Comparison of ENCODE assay signal across 31 cellular contexts in the genomic region with DNA sequence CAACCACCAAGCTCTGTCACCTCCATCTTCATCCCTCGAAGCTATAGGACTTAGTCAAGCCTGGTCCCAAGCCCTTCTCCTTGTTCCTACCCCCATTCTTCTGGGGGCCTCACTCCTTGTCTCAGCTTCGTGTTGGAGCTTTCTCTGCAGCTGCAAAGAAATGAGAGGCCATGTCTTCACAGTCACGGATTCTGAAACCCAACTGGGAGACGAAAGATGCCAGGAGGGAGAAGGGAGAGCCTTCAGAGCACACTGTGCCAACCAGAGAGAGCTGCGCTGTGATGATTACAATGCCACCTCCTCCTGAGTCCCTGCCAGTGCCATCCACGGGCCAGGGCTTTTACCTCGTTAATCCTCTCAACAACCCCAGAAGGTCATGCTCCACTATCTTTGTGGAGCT.
"Had no signal": no experiment of that assay in that cellular context is flagged by ENCODE, and none has a peak within 500 bp of the region (broad histone marks: within the 10 kb centered on the region; RNA-seq: fewer than 3 reads in every experiment).

No MANE protein-coding gene starts in this region.

- H3K4me3 Mint-ChIP-seq: activated B cell treated with CpG ODN at 0.5 μM for 24 hours; activated CD4-positive, alpha-beta memory T cell treated with anti-CD3 and anti-CD28 coated beads, Interleukin-2, amount 10 ng/mL, durations not matched to agents 7 days and 5 days; activated naive CD4-positive, alpha-beta T cell treated with anti-CD3 and anti-CD28 coated beads for 36 hours; activated naive CD4-positive, alpha-beta T cell treated with anti-CD3 and anti-CD28 coated beads, Interleukin-2, amount 50 U/mL, for 24 hours; activated naive CD8-positive, alpha-beta T cell treated with anti-CD3 and anti-CD28 coated beads for 36 hours; activated naive CD8-positive, alpha-beta T cell treated with anti-CD3 and anti-CD28 coated beads, Interleukin-2, amount 50 U/mL, for 24 hours; activated T-helper 1 cell treated with anti-CD3 and anti-CD28 coated beads, Interleukin-12 subunit alpha, Interleukin-12 subunit beta, Interleukin-2, Interleukin-4 antibody, amounts not matched to agents 30 ng/mL and 10 ng/mL and 1 ng/mL, durations not matched to agents 14 hours and 24 hours and 36 hours; T-helper 17 cell; T-helper 2 cell treated with Interferon-gamma antibody and Interleukin-4, amounts not matched to agents 5 μg/mL and 100 μg/mL, for 36 hours had no signal

- H3K27ac Mint-ChIP-seq: activated B cell treated with CpG ODN at 0.5 μM for 24 hours; activated CD4-positive, alpha-beta memory T cell treated with anti-CD3 and anti-CD28 coated beads, Interleukin-2, amount 10 ng/mL, durations not matched to agents 7 days and 5 days; activated naive CD4-positive, alpha-beta T cell treated with anti-CD3 and anti-CD28 coated beads for 36 hours; activated naive CD4-positive, alpha-beta T cell treated with anti-CD3 and anti-CD28 coated beads, Interleukin-2, amount 50 U/mL, for 24 hours; activated naive CD8-positive, alpha-beta T cell treated with anti-CD3 and anti-CD28 coated beads for 36 hours; activated naive CD8-positive, alpha-beta T cell treated with anti-CD3 and anti-CD28 coated beads, Interleukin-2, amount 50 U/mL, for 24 hours; activated T-helper 1 cell treated with anti-CD3 and anti-CD28 coated beads, Interleukin-12 subunit alpha, Interleukin-12 subunit beta, Interleukin-2, Interleukin-4 antibody, amounts not matched to agents 30 ng/mL and 10 ng/mL and 1 ng/mL, durations not matched to agents 14 hours and 24 hours and 36 hours; activated T-helper 2 cell treated with anti-CD3 and anti-CD28 coated beads, Interferon-gamma antibody, Interleukin-2, Interleukin-4, amounts not matched to agents 10 μg/mL and 5 μg/mL and 100 μg/mL, durations not matched to agents 14 hours and 24 hours and 36 hours; T-helper 17 cell; T-helper 2 cell treated with Interferon-gamma antibody and Interleukin-4, amounts not matched to agents 5 μg/mL and 100 μg/mL, for 36 hours had no signal

- DNase-seq: activated B cell treated with CpG ODN at 0.5 μM for 24 hours; activated CD4-positive, alpha-beta memory T cell treated with anti-CD3 and anti-CD28 coated beads, Interleukin-2, amount 10 ng/mL, durations not matched to agents 7 days and 5 days; activated CD4-positive, alpha-beta T cell treated with anti-CD3 and anti-CD28 coated beads for 48 hours; activated CD8-positive, alpha-beta memory T cell treated with anti-CD3 and anti-CD28 coated beads, Interleukin-2, amount 50 U/mL, for 4 hours; activated effector memory CD4-positive, alpha-beta T cell treated with anti-CD3 and anti-CD28 coated beads, Interleukin-2, amount 50 U/mL, for 16 hours; activated naive CD4-positive, alpha-beta T cell treated with anti-CD3 and anti-CD28 coated beads for 36 hours; activated naive CD8-positive, alpha-beta T cell treated with anti-CD3 and anti-CD28 coated beads for 36 hours; activated naive CD8-positive, alpha-beta T cell treated with anti-CD3 and anti-CD28 coated beads, Interleukin-2, amount 50 U/mL, for 24 hours; activated T-cell treated with anti-CD3 and anti-CD28 coated beads, Interleukin-2, amount 50 U/mL, for 1 hour; activated T-cell treated with anti-CD3 and anti-CD28 coated beads, Interleukin-2, amount 50 U/mL, for 48 hours; adrenal gland; amygdala; aorta; body of pancreas; caudate nucleus; cortex of kidney; dermis blood vessel endothelial cell; effector CD8-positive, alpha-beta T cell; foreskin fibroblast; head of caudate nucleus; T-helper 1 cell; T-helper 17 cell; T1000; WERI-Rb-1 had no signal

- H3K27me3 Mint-ChIP-seq: activated B cell treated with CpG ODN at 0.5 μM for 24 hours, T-helper 17 cell had no signal

- H3K27ac ChIP-seq: adrenal gland, body of pancreas, epithelial cell of prostate, WERI-Rb-1 had no signal

- H3K36me3 ChIP-seq: adrenal gland, WERI-Rb-1 had no signal

- H3K27me3 ChIP-seq: adrenal gland, body of pancreas had no signal

- H3K36me3 Mint-ChIP-seq: activated naive CD8-positive, alpha-beta T cell treated with anti-CD3 and anti-CD28 coated beads for 36 hours had no signal

- FAIRE-seq: colon, endothelial cell of umbilical vein had no signal

- H3K4me1 Mint-ChIP-seq: activated B cell treated with CpG ODN at 0.5 μM for 24 hours; activated CD4-positive, alpha-beta memory T cell treated with anti-CD3 and anti-CD28 coated beads, Interleukin-2, amount 10 ng/mL, durations not matched to agents 7 days and 5 days; activated naive CD4-positive, alpha-beta T cell treated with anti-CD3 and anti-CD28 coated beads, Interleukin-2, amount 50 U/mL, for 24 hours; activated naive CD8-positive, alpha-beta T cell treated with anti-CD3 and anti-CD28 coated beads for 36 hours; activated naive CD8-positive, alpha-beta T cell treated with anti-CD3 and anti-CD28 coated beads, Interleukin-2, amount 50 U/mL, for 24 hours; T-helper 17 cell had no signal

- H3K9me3 ChIP-seq: adrenal gland had no signal

- H3K4me1 ChIP-seq: adrenal gland, body of pancreas had no signal

- H3K9me3 Mint-ChIP-seq: activated CD4-positive, alpha-beta memory T cell treated with anti-CD3 and anti-CD28 coated beads, Interleukin-2, amount 10 ng/mL, durations not matched to agents 7 days and 5 days; activated naive CD4-positive, alpha-beta T cell treated with anti-CD3 and anti-CD28 coated beads, Interleukin-2, amount 50 U/mL, for 24 hours had no signal

- H3K4me3 ChIP-seq: adrenal gland, body of pancreas had no signal
